ENCODE assay signal across 8 cellular contexts in the genomic region with DNA sequence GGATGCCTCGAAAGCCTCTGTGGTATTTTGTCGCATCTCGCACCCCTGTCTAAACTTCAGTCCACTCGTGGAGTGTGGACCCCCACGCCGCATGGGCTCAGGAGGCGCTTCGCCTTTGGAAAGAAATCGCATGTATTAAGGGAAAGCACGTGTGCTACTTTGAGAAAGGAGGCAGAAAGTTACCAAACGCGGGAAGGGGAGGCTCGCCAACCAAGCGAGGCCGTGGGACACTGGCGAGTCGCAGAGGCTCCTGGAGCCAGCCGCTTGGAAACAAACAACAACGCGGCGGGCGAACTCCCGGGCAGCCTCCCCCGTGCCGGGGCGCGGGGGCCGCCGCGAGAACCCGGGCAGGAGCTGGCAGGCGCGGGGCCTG. TPM values are rescaled to one million over a fixed set of nuclear protein-coding genes. Genes with fewer than 3 reads are reported as not detected.
DNase-seq lines count a peak whose midpoint lies in the region; ATAC-seq and TF ChIP-seq lines count a peak whose summit lies in the region.

No MANE protein-coding gene starts in this region.

- no peak overlapping the region for H3K27ac ChIP-seq in smooth muscle cell (ENCODE audit: low read depth)

- peaks cover 1% of the 10 kb centered on the region for H3K36me3 Mint-ChIP-seq in activated naive CD8-positive, alpha-beta T cell treated with anti-CD3 and anti-CD28 coated beads, Interleukin-2, amount 10 ng/mL, durations not matched to agents 7 days and 5 days

- no peaks in the 10 kb centered on the region for H3K36me3 ChIP-seq in iPS-15b (ENCODE audit: control insufficient read depth, insufficient read depth, low read length)
- H3K36me3 ChIP-seq in smooth muscle cell (ENCODE audit: low read depth): no peaks in the 10 kb centered on the region

- H3K9me3 ChIP-seq in iPS-15b (ENCODE audit: control insufficient read depth, insufficient read depth, low read length) (no peaks in the 10 kb centered on the region), smooth muscle cell (replicated peaks; ENCODE audit: low read depth) (no peaks in the 10 kb centered on the region)

- H3K9ac ChIP-seq in iPS-15b (ENCODE audit: low read depth, low read length) (no peak overlapping the region), smooth muscle cell (ENCODE audit: low read depth) (peak overlapping the region; percentile 17)

- peak overlapping the region; percentile 83 for H3K4me3 Mint-ChIP-seq in activated naive CD8-positive, alpha-beta T cell treated with anti-CD3 and anti-CD28 coated beads, Interleukin-2, amount 10 ng/mL, durations not matched to agents 7 days and 5 days

- peaks cover 19% of the 10 kb centered on the region for H3K27me3 ChIP-seq in iPS-15b (ENCODE audit: control insufficient read depth, insufficient read depth, low read length)
- no peaks in the 10 kb centered on the region for H3K27me3 ChIP-seq in smooth muscle cell (ENCODE audit: low read depth)

- H3K79me2 ChIP-seq in smooth muscle cell (ENCODE audit: low read depth): peaks cover 38% of the 10 kb centered on the region

- peak overlapping the region; percentile 93 for H2AFZ ChIP-seq in smooth muscle cell (ENCODE audit: low read depth)

- H3K4me2 ChIP-seq in smooth muscle cell: peak overlapping the region; percentile 97

- no peaks in the 10 kb centered on the region for H3K9me3 Mint-ChIP-seq in activated naive CD8-positive, alpha-beta T cell treated with anti-CD3 and anti-CD28 coated beads, Interleukin-2, amount 10 ng/mL, durations not matched to agents 7 days and 5 days

- peaks cover 4% of the 10 kb centered on the region for H3K4me1 Mint-ChIP-seq in activated naive CD8-positive, alpha-beta T cell treated with anti-CD3 and anti-CD28 coated beads, Interleukin-2, amount 10 ng/mL, durations not matched to agents 7 days and 5 days

- TF ChIP-seq CTCF in smooth muscle cell (IDR thresholded peaks at IDR 0.05; ENCODE audit: borderline replicate concordance, insufficient read depth, poor library complexity, severe bottlenecking): no peak

- peak overlapping the region; percentile 80 for H3K4me3 ChIP-seq in iPS-15b (ENCODE audit: low read depth, low read length)
- peak overlapping the region; percentile 73 for H3K4me3 ChIP-seq in smooth muscle cell

- WGBS in smooth muscle cell (ENCODE audit: low lambda C conversion rate): 7% methylated on average over 22 of the region's 33 CpGs

- peak; percentile 57 for DNase-seq in NCI-H2227 treated with DMSO at 0.1 percent for 48 hours (lab: John Stamatoyannopoulos, UW)
- DNase-seq in NCI-H2227 (lab: John Stamatoyannopoulos, UW; ENCODE audit: unreplicated experiment): no peak
- DNase-seq in activated naive CD8-positive, alpha-beta T cell treated with anti-CD3 and anti-CD28 coated beads, Interleukin-2, amount 10 ng/mL, durations not matched to agents 7 days and 5 days: no peak
- DNase-seq in smooth muscle cell (lab: John Stamatoyannopoulos, UW; ENCODE audit: unreplicated experiment): no peak
- no peak for DNase-seq in cortex of kidney (lab: John Stamatoyannopoulos, UW)

- no peak for ATAC-seq in activated naive CD8-positive, alpha-beta T cell treated with anti-CD3 and anti-CD28 coated beads, Interleukin-2, amount 10 ng/mL, durations not matched to agents 7 days and 5 days (ENCODE audit: low read depth)
- ATAC-seq in HG02973 (IDR thresholded peaks at IDR 0.05; ENCODE audit: unreplicated experiment) (no peak), HG03460 (IDR thresholded peaks at IDR 0.05; ENCODE audit: unreplicated experiment) (no peak)

- POLR2A ChIA-PET in activated naive CD8-positive, alpha-beta T cell treated with anti-CD3 and anti-CD28 coated beads, Interleukin-2, amount 10 ng/mL, durations not matched to agents 7 days and 5 days (lab: Charles Lee): no interaction called here

- peaks cover 11% of the 10 kb centered on the region for H3F3A ChIP-seq in smooth muscle cell (ENCODE audit: low read depth)

- H3K27me3 Mint-ChIP-seq in activated naive CD8-positive, alpha-beta T cell treated with anti-CD3 and anti-CD28 coated beads, Interleukin-2, amount 10 ng/mL, durations not matched to agents 7 days and 5 days: peaks cover 56% of the 10 kb centered on the region

- peak overlapping the region; percentile 45 for H3K27ac Mint-ChIP-seq in activated naive CD8-positive, alpha-beta T cell treated with anti-CD3 and anti-CD28 coated beads, Interleukin-2, amount 10 ng/mL, durations not matched to agents 7 days and 5 days

- H4K20me1 ChIP-seq in smooth muscle cell (ENCODE audit: low read depth): peaks cover 35% of the 10 kb centered on the region

- H3K4me1 ChIP-seq in iPS-15b (ENCODE audit: control insufficient read depth, insufficient read depth, low read length) (peaks cover 4% of the 10 kb centered on the region), smooth muscle cell (ENCODE audit: low read depth) (peaks cover 22% of the 10 kb centered on the region)

RNA-seq across cellular contexts. Expression of gene AGAP1, which starts 0.5 kb away (rescaled TPM):
- total RNA-seq in activated naive CD8-positive, alpha-beta T cell treated with anti-CD3 and anti-CD28 coated beads, Interleukin-2, amount 10 ng/mL, durations not matched to agents 7 days and 5 days: 1 to 10 TPM; 2.4 to 4.5 TPM
- total RNA-seq in smooth muscle cell: 9.8 and 12.5 TPM in 2 replicates
- 3.9 TPM in 2 replicates for polyA plus RNA-seq in smooth muscle cell
